8 cellular contexts compared by ENCODE assay signal in the genomic region with DNA sequence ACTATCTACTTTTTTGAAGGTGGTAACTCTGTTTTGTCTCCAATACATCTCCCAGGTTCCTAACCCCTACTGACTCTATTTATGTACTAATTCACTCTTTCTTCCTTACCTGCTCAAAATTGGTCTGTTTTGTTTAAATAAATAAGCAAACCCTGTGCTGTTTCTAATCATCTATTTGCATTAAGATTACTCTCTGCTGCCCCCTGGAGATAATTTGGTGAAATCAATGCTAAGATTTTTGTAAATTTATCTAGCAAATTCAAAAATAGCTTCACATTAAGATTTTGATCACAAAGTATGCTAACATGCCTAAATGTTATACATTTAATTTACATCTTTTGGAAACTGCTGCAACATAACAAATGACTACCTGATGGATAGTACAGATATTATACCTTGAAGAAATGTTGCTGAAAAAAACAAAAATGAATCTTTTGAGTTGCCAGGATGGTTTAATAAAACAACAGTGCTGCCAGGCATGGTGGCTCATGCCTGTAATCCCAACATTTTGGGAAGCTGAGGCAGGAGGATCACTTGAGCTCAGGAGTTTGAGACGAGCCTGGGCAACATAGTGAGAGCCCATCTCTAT. TPM values are rescaled to one million over a fixed set of nuclear protein-coding genes. Genes with fewer than 3 reads are reported as not detected.
DNase-seq lines count a peak whose midpoint lies in the region; ATAC-seq, FAIRE-seq and TF ChIP-seq lines count a peak whose summit lies in the region.

No MANE protein-coding gene starts in this region.

- ATAC-seq in GM21576 (IDR thresholded peaks at IDR 0.05; ENCODE audit: unreplicated experiment) (no peak), HG02678 (IDR thresholded peaks at IDR 0.05; ENCODE audit: unreplicated experiment) (no peak)

- TF ChIP-seq CTCF in WI38 (IDR thresholded peaks at IDR 0.05; ENCODE audit: low read depth, low read length) (peak; percentile 33; the same call in 1 of the 2 replicates), transverse colon (IDR thresholded peaks at IDR 0.05) (peak; percentile 63 to 73 (median 72))

- no peaks in the 10 kb centered on the region for H3K9me2 ChIP-seq in Karpas-422 (replicated peaks; ENCODE audit: insufficient read depth, low read length)

- H3K27me3 ChIP-seq in Karpas-422 (ENCODE audit: low read length) (no peaks in the 10 kb centered on the region), transverse colon (no peaks in the 10 kb centered on the region)

- H3K9me3 ChIP-seq in Karpas-422 (ENCODE audit: low read length) (no peaks in the 10 kb centered on the region), transverse colon (no peaks in the 10 kb centered on the region)

- no peak overlapping the region for H3K4me2 ChIP-seq in Karpas-422 (ENCODE audit: low read depth, low read length, poor library complexity, severe bottlenecking)

- WGBS in transverse colon (ENCODE audit: low coverage in 1 of 2), 2 donors = 67 to 100% methylated on average over 1 of the region's 1 CpG

- intact Hi-C loops in transverse colon (cut with DNase I; ENCODE audit: low total_unique reads) = loop anchor here (5.0 to 10.0 kb wide), 2 partner anchors 337 to 395 kb away; partner anchors contain the start of gene CCDC80

- H3K27ac ChIP-seq in Karpas-422 (ENCODE audit: low read length) (no peak overlapping the region), transverse colon (no peak overlapping the region)

- in situ Hi-C loops in transverse colon (cut with MboI; ENCODE audit: low pct_ligation_motif_present in 1 of 4, low pct_unique_long_range_greater_than_20kb in 1 of 4, low sequenced_read_pairs in 3 of 4) = loop anchor here in 3 of 4 donors (10.0 to 25.0 kb wide), 5 partner anchors 245 to 867 kb away; partner anchors contain the start of genes CCDC80 (in 2 of the 3), ATG3 (in 1 of the 3) and SLC35A5 (in 1 of the 3)

- H3K79me2 ChIP-seq in Karpas-422 (ENCODE audit: low read length) = no peaks in the 10 kb centered on the region

- H3K36me3 ChIP-seq in Karpas-422 (ENCODE audit: insufficient read depth, low read length) (no peaks in the 10 kb centered on the region), transverse colon (no peaks in the 10 kb centered on the region)

- no peak for TF ChIP-seq POLR2A in transverse colon (IDR thresholded peaks at IDR 0.05)

- H3K4me3 ChIP-seq in Karpas-422 (ENCODE audit: low read length) = no peak overlapping the region
- no peak overlapping the region for H3K4me3 ChIP-seq in WI38 (ENCODE audit: low read depth, low read length)
- H3K4me3 ChIP-seq in transverse colon = no peak overlapping the region

- peaks cover 6% of the 10 kb centered on the region; the same call in 1 of the 2 replicates for H3K4me1 ChIP-seq in Karpas-422 (ENCODE audit: low read length)
- peaks cover 0 to 4% (median 0%) of the 10 kb centered on the region in 4 donors for H3K4me1 ChIP-seq in transverse colon

- TF ChIP-seq EP300 in transverse colon (IDR thresholded peaks at IDR 0.05; ENCODE audit: low read depth) = no peak

- no peak overlapping the region for H3K9ac ChIP-seq in Karpas-422 (ENCODE audit: low read length)

- no peaks in the 10 kb centered on the region for H4K20me1 ChIP-seq in Karpas-422 (ENCODE audit: insufficient read depth, low read depth, low read length)

- no peak overlapping the region for H2AFZ ChIP-seq in Karpas-422 (ENCODE audit: low read length)

- FAIRE-seq in G401.6 (lab: Jason Lieb, UNC) = peak; percentile 90

- DNase-seq in Karpas-422 (peak; percentile 78), iPS-NIHi7 (ENCODE audit: extremely low spot score) (peak; percentile 16), transverse colon (no peak), NCI-H187 (lab: John Stamatoyannopoulos, UW) (no peak)

RNA-seq across cellular contexts. Expression of gene CD200R1, which starts 4.4 kb away (rescaled TPM):
- not detected in 2 replicates for total RNA-seq in Karpas-422 (2014; rRNA removed; shearing (Covaris generic); ENCODE audit: low replicate concordance)
- total RNA-seq in transverse colon = 1 to 10 TPM in 1 of 4 donors, under 1 TPM in 1, not detected in 2; 0.68 to 1.1 TPM

RNA-seq across cellular contexts. Expression of gene GTPBP8, which starts 11.4 kb away (rescaled TPM):
- total RNA-seq in Karpas-422 (2014; rRNA removed; shearing (Covaris generic); ENCODE audit: low replicate concordance) = 28.4 and 36.0 TPM in 2 replicates
- total RNA-seq in transverse colon = 10 to 100 TPM in 2 of 4 donors, 1 to 10 TPM in 2; 6.7 to 46.7 (median 17.6) TPM

Comparison
In these comparisons a context has a peak if more than half of its experiments do, and no peak if none do; other contexts are left out.
1. DNase-seq: peak in Karpas-422 (single experiment) and iPS-NIHi7 (single experiment); none in transverse colon (single experiment) and NCI-H187 (0 of 2).